Comparison of ENCODE assay signal across 17 cellular contexts in genomic region chr5:113161806-113162205, GRCh38.
DNase-seq lines count a peak whose midpoint lies in the region; ATAC-seq and TF ChIP-seq lines count a peak whose summit lies in the region.
"Had no signal": no experiment of that assay in that cellular context is flagged by ENCODE, and none has a peak within 500 bp of the region (broad histone marks: within the 10 kb centered on the region; RNA-seq: fewer than 3 reads in every experiment).

No MANE protein-coding gene starts in this region.

- H3K36me3 Mint-ChIP-seq in stimulated activated naive B cell treated with anti-CD40 and anti-IgM and Interleukin-4, amounts not matched to agents 10 μg/mL and 1 μg/mL and 100 μg/mL, for 72 hours: no peaks in the 10 kb centered on the region

- TF ChIP-seq CTCF in WERI-Rb-1 (IDR thresholded peaks at IDR 0.05; ENCODE audit: low read depth, low read length) (no peak), heart left ventricle (IDR thresholded peaks at IDR 0.05) (no peak), BE2C (IDR thresholded peaks at IDR 0.05; ENCODE audit: low read depth, low read length) (no peak)

- DNase-seq in NCI-H2227 (lab: John Stamatoyannopoulos, UW; ENCODE audit: unreplicated experiment) (peak; percentile 9), NCI-H2227 treated with DMSO at 0.1 percent for 48 hours (lab: John Stamatoyannopoulos, UW) (no peak), WERI-Rb-1 (peak; percentile 69), heart left ventricle (peak in 2 of 5 donors; percentile 52 to 65), sciatic nerve (ENCODE audit: low spot score) (no peak), BE2C (no peak), COLO668 (lab: John Stamatoyannopoulos, UW; ENCODE audit: unreplicated experiment) (no peak)
- no peak for DNase-seq in stimulated activated naive B cell treated with anti-CD40 and anti-IgM and Interleukin-4, amounts not matched to agents 10 μg/mL and 1 μg/mL and 100 μg/mL, for 72 hours
- DNase-seq: activated CD4-positive, CD25-positive, alpha-beta regulatory T cell treated with anti-CD3 and anti-CD28 coated beads, Interleukin-2, amount 50 U/mL, for 72 hours; dermis blood vessel endothelial cell; Kasumi-1; lower lobe of right lung; NCI-H1105; pancreas; small intestine; stimulated activated CD4-positive, alpha-beta T cell treated with anti-CD3 and anti-CD28 coated beads, Interleukin-4, amount 100 ng/mL, for 24 hours had no signal

- intact Hi-C loops in heart left ventricle (cut with DNase I) (no loop called here), sciatic nerve (cut with DNase I) (no loop called here)

- H3K27me3 ChIP-seq in WERI-Rb-1 (ENCODE audit: insufficient read depth, low read depth, severe bottlenecking) (no peaks in the 10 kb centered on the region), heart left ventricle (no peaks in the 10 kb centered on the region), BE2C (no peaks in the 10 kb centered on the region)
- H3K27me3 ChIP-seq: pancreas had no signal

- ATAC-seq in heart left ventricle (peak; percentile 64 to 81 (median 72)), sciatic nerve (peak; percentile 57)
- ATAC-seq in stimulated activated naive B cell treated with anti-CD40 and anti-IgM and Interleukin-4, amounts not matched to agents 10 μg/mL and 1 μg/mL and 100 μg/mL, for 72 hours (replicated peaks): no peak
- ATAC-seq: lower lobe of right lung had no signal

- no peak for TF ChIP-seq POLR2A in heart left ventricle (IDR thresholded peaks at IDR 0.05)

- no peak overlapping the region for H3K4me3 Mint-ChIP-seq in stimulated activated naive B cell treated with anti-CD40 and anti-IgM and Interleukin-4, amounts not matched to agents 10 μg/mL and 1 μg/mL and 100 μg/mL, for 72 hours

- 54 to 69% (median 58%) methylated on average over 6 of the region's 6 CpGs for WGBS in heart left ventricle, 4 donors

- H3K27ac ChIP-seq in WERI-Rb-1 (peak overlapping the region; percentile 61), heart left ventricle (peak overlapping the region in 3 of 12 donors; percentile 6 to 33 (median 8))
- H3K27ac ChIP-seq: 22Rv1, lower lobe of right lung, pancreas had no signal

- no peaks in the 10 kb centered on the region for H3K9me3 Mint-ChIP-seq in stimulated activated naive B cell treated with anti-CD40 and anti-IgM and Interleukin-4, amounts not matched to agents 10 μg/mL and 1 μg/mL and 100 μg/mL, for 72 hours

- H3K4me1 ChIP-seq in heart left ventricle (peaks cover 0 to 73% (median 42%) of the 10 kb centered on the region in 12 donors), BE2C (peaks cover 4% of the 10 kb centered on the region)
- H3K4me1 ChIP-seq: lower lobe of right lung, pancreas had no signal

- H3K36me3 ChIP-seq in WERI-Rb-1: peaks cover 92% of the 10 kb centered on the region
- no peaks in the 10 kb centered on the region for H3K36me3 ChIP-seq in heart left ventricle
- peaks cover 1% of the 10 kb centered on the region; the same call in 1 of the 2 replicates for H3K36me3 ChIP-seq in BE2C
- H3K36me3 ChIP-seq: lower lobe of right lung, pancreas had no signal

- H3K27me3 Mint-ChIP-seq in stimulated activated naive B cell treated with anti-CD40 and anti-IgM and Interleukin-4, amounts not matched to agents 10 μg/mL and 1 μg/mL and 100 μg/mL, for 72 hours: peaks cover 18 to 32% of the 10 kb centered on the region in 2 donors

- no peaks in the 10 kb centered on the region for H3K4me1 Mint-ChIP-seq in stimulated activated naive B cell treated with anti-CD40 and anti-IgM and Interleukin-4, amounts not matched to agents 10 μg/mL and 1 μg/mL and 100 μg/mL, for 72 hours

- H3K9me3 ChIP-seq in WERI-Rb-1 (ENCODE audit: severe bottlenecking) (no peaks in the 10 kb centered on the region), heart left ventricle (no peaks in the 10 kb centered on the region), BE2C (no peaks in the 10 kb centered on the region)
- H3K9me3 ChIP-seq: lower lobe of right lung, pancreas had no signal

- H3K27ac Mint-ChIP-seq in stimulated activated naive B cell treated with anti-CD40 and anti-IgM and Interleukin-4, amounts not matched to agents 10 μg/mL and 1 μg/mL and 100 μg/mL, for 72 hours: no peak overlapping the region

- H3K4me3 ChIP-seq in WERI-Rb-1 (ENCODE audit: low read depth, low read length) (no peak overlapping the region), heart left ventricle (no peak overlapping the region), BE2C (ENCODE audit: low read depth, low read length) (no peak overlapping the region)
- H3K4me3 ChIP-seq: lower lobe of right lung, pancreas had no signal

Comparison
In these comparisons a context has a peak if more than half of its experiments do, and no peak if none do; other contexts are left out.
1. DNase-seq: peak in NCI-H2227 (single experiment) and WERI-Rb-1 (single experiment); none in NCI-H2227 treated with DMSO at 0.1 percent for 48 hours (single experiment), sciatic nerve (single experiment), stimulated activated naive B cell treated with anti-CD40 and anti-IgM and Interleukin-4, amounts not matched to agents 10 μg/mL and 1 μg/mL and 100 μg/mL, for 72 hours (single experiment), BE2C (single experiment) and COLO668 (single experiment).
2. ATAC-seq: peak in heart left ventricle (4 of 4) and sciatic nerve (single experiment); none in stimulated activated naive B cell treated with anti-CD40 and anti-IgM and Interleukin-4, amounts not matched to agents 10 μg/mL and 1 μg/mL and 100 μg/mL, for 72 hours (0 of 2).